Comparison of ENCODE assay signal across 8 cellular contexts in genomic region chr1:154463512-154463990, GRCh38. TPM values are rescaled to one million over a fixed set of nuclear protein-coding genes. Genes with fewer than 3 reads are reported as not detected.
DNase-seq lines count a peak whose midpoint lies in the region; FAIRE-seq and TF ChIP-seq lines count a peak whose summit lies in the region.

No MANE protein-coding gene starts in this region.

- TF ChIP-seq POLR2A in GM12891 (IDR thresholded peaks at IDR 0.05; ENCODE audit: low read depth, low read length) = no peak

- DNase-seq in GM12891 (ENCODE audit: insufficient read length, low spot score) = no peak
- DNase-seq in activated CD4-positive, alpha-beta T cell treated with anti-CD3 and anti-CD28 coated beads for 24 hours (ENCODE audit: low read depth in 2 of 2) = peak; percentile 49 to 50
- peak; percentile 53 for DNase-seq in effector CD4-positive, alpha-beta T cell
- peak; percentile 47 for DNase-seq in stimulated activated CD4-positive, alpha-beta T cell treated with anti-CD3 and anti-CD28 coated beads, Interleukin-12 subunit alpha, Interleukin-12 subunit beta, amount 100 ng/mL, for 4 hours
- no peak for DNase-seq in iPS-NIHi7 (ENCODE audit: extremely low spot score)
- no peak for DNase-seq in LoVo (ENCODE audit: low spot score)
- no peak for DNase-seq in NCI-H2227 treated with DMSO at 0.1 percent for 48 hours (lab: John Stamatoyannopoulos, UW)
- no peak for DNase-seq in NCI-H146 (lab: John Stamatoyannopoulos, UW)

- peak; percentile 64 for FAIRE-seq in GM12891 (lab: Jason Lieb, UNC)

TF ChIP-seq in GM12891, 5 proteins besides CTCF, POLR2A, EP300 and RAD21:
- TF ChIP-seq POU2F2 (IDR thresholded peaks at IDR 0.05; ENCODE audit: low read depth, low read length) = no peak
- no peak for TF ChIP-seq TAF1 (IDR thresholded peaks at IDR 0.05; ENCODE audit: low read depth, low read length)
- TF ChIP-seq PAX5 (IDR thresholded peaks at IDR 0.05; ENCODE audit: insufficient read depth, low read length, severe bottlenecking) = no peak
- no peak for TF ChIP-seq SPI1 (IDR thresholded peaks at IDR 0.05; ENCODE audit: low read depth, low read length)
- no peak for TF ChIP-seq POLR2AphosphoS5 (IDR thresholded peaks at IDR 0.05; ENCODE audit: low read depth, low read length)

RNA-seq across cellular contexts. Expression of gene TDRD10, which starts 38.5 kb away (rescaled TPM):
- 0.17 TPM for polyA plus RNA-seq in GM12891 (2012; ENCODE audit: low read depth, missing spikeins)

RNA-seq across cellular contexts. Expression of gene SHE, which starts 38.7 kb away (rescaled TPM):
- 0.01 TPM for polyA plus RNA-seq in GM12891 (2012; ENCODE audit: low read depth, missing spikeins)

RNA-seq across cellular contexts. Expression of gene IL6R, which starts 58.4 kb away (rescaled TPM):
- polyA plus RNA-seq in GM12891 (2012; ENCODE audit: low read depth, missing spikeins) = 4.9 TPM

Comparison
In these comparisons a context has a peak if more than half of its experiments do, and no peak if none do; other contexts are left out.
1. DNase-seq: peak in activated CD4-positive, alpha-beta T cell treated with anti-CD3 and anti-CD28 coated beads for 24 hours (2 of 2), effector CD4-positive, alpha-beta T cell (single experiment) and stimulated activated CD4-positive, alpha-beta T cell treated with anti-CD3 and anti-CD28 coated beads, Interleukin-12 subunit alpha, Interleukin-12 subunit beta, amount 100 ng/mL, for 4 hours (single experiment); none in GM12891 (single experiment), iPS-NIHi7 (single experiment), LoVo (single experiment), NCI-H2227 treated with DMSO at 0.1 percent for 48 hours (single experiment) and NCI-H146 (single experiment).